In the genomic region with DNA sequence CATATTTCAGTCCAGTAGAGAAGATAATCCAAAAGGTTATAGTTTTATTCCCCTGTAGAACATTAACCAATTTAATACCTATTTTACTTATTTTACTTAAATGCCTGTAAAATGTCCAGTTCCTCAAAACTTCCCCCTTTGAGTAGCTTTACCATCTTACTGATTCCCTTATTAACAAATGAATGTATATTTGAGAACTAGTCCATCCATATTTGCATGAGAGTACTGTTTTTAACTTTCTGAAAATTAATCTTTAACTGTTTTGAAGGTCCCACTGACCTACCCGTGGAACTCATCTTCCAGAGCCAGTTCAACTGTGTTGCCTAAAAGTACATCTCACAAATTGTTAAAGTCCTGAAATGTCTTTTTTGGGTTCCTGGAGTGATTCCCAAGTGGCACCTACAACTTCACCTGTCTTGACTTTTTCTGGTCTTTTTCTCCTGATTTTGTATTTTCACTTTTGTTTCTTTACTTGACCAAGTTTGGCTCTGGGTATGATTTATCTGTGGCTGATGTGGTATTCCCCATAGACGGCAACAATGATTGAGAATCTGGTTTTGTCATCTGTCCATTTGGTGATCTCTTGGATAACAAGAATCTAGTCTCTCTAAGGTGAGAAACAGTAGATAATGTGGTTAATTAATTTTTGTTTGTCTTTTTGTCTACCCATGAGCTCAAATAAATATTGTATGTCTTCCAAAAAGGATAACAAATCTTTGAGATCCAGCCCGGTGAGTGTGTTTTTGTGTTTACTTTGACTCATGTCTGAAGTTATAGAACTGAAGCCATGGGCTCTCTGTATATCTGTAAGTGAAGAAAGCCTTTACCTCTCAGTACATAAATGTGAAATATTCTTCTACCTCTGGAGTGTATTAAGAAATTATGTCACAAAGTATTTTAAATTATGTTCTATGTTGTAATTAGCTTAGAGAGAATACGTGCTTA, we compare ENCODE assay signal across 11 cellular contexts.
A peak's percentile ranks its signal among the peaks of the same experiment; 100 is the strongest.
DNase-seq lines count a peak whose midpoint lies in the region; ATAC-seq and TF ChIP-seq lines count a peak whose summit lies in the region.
"Had no signal": no experiment of that assay in that cellular context is flagged by ENCODE, and none has a peak within 500 bp of the region (broad histone marks: within the 10 kb centered on the region; RNA-seq: fewer than 3 reads in every experiment).

No MANE protein-coding gene starts in this region.

- H3K9me2 ChIP-seq in PC-3 (replicated peaks; ENCODE audit: low read length) = no peaks in the 10 kb centered on the region

- TF ChIP-seq POLR2A in GM19193 (IDR thresholded peaks at IDR 0.05; ENCODE audit: extremely low read depth, insufficient read depth, insufficient read length) (peak; percentile 55), breast epithelium (IDR thresholded peaks at IDR 0.05) (no peak)

- BruUV-seq in PC-3 (replicated peaks; lab: Mats Ljungman, UMichigan) = no TSS peak

- H3K4me2 ChIP-seq in PC-3 (ENCODE audit: low read length) = peak overlapping the region; percentile 38

- no peaks in the 10 kb centered on the region for H3K79me2 ChIP-seq in PC-3 (ENCODE audit: low read length)

- H4K20me1 ChIP-seq in PC-3 (ENCODE audit: low read length) = no peaks in the 10 kb centered on the region

- POLR2A ChIA-PET in PC-3 (lab: Charles Lee; ENCODE audit: unreplicated experiment) = interaction anchor here (0.6 to 0.7 kb wide), 3 partner anchors 11 to 109 kb away, joined by 3 to 5 read pairs (median 3); no protein-coding TSS in a partner anchor

- no peaks in the 10 kb centered on the region for H3F3A ChIP-seq in PC-3 (ENCODE audit: low read length, unreplicated experiment)

- peak; percentile 16 for DNase-seq in DMS53 treated with DMSO at 0.1 percent for 48 hours (lab: John Stamatoyannopoulos, UW; ENCODE audit: unreplicated experiment)
- DNase-seq in PC-3 = peak; percentile 91
- no peak for DNase-seq in SW480 (ENCODE audit: low spot score)
- no peak for DNase-seq in breast epithelium (ENCODE audit: low spot score in 2 of 2)
- DNase-seq in SJCRH30 = no peak
- no peak for DNase-seq in midbrain (lab: John Stamatoyannopoulos, UW)
- DNase-seq: Caco-2, heart left ventricle, SW 1271 had no signal

- CTCF ChIA-PET in PC-3 (lab: Charles Lee) = interaction anchor here (0.6 kb wide), 1 partner anchor 54 kb away, joined by 4 read pairs; no protein-coding TSS in a partner anchor

- no peak overlapping the region for H2AFZ ChIP-seq in PC-3 (ENCODE audit: low read length)

- H3K4me1 ChIP-seq in PC-3 (ENCODE audit: insufficient read depth, low read length) (peaks cover 56% of the 10 kb centered on the region), breast epithelium (no peaks in the 10 kb centered on the region), SJCRH30 (peaks cover 11% of the 10 kb centered on the region; the same call in 1 of the 2 replicates)
- H3K4me1 ChIP-seq: Caco-2 had no signal

- H3K4me3 ChIP-seq in PC-3 (ENCODE audit: low read length) = no peak overlapping the region
- no peak overlapping the region for H3K4me3 ChIP-seq in breast epithelium
- H3K4me3 ChIP-seq in SJCRH30 = no peak overlapping the region
- H3K4me3 ChIP-seq: heart left ventricle had no signal

- peak overlapping the region; percentile 5 for H3K27ac ChIP-seq in PC-3 (ENCODE audit: low read length)
- no peak overlapping the region for H3K27ac ChIP-seq in breast epithelium
- H3K27ac ChIP-seq in SJCRH30 = no peak overlapping the region

- no peaks in the 10 kb centered on the region for H3K9me3 ChIP-seq in PC-3 (ENCODE audit: low read length)
- H3K9me3 ChIP-seq in breast epithelium = no peaks in the 10 kb centered on the region
- H3K9me3 ChIP-seq in SJCRH30 (replicated peaks) = no peaks in the 10 kb centered on the region
- H3K9me3 ChIP-seq: Caco-2, heart left ventricle had no signal

- peak; percentile 72 for ATAC-seq in HG02885 (IDR thresholded peaks at IDR 0.05; ENCODE audit: poor library complexity, unreplicated experiment)
- peak; percentile 80 for ATAC-seq in PC-3
- ATAC-seq: heart left ventricle had no signal

- TF ChIP-seq CTCF in PC-3 (conservative IDR thresholded peaks at IDR 0.05; ENCODE audit: low read depth, low read length) (no peak), breast epithelium (IDR thresholded peaks at IDR 0.05) (no peak)

- no peaks in the 10 kb centered on the region for H3K27me3 ChIP-seq in PC-3 (ENCODE audit: low read length)
- H3K27me3 ChIP-seq in breast epithelium = no peaks in the 10 kb centered on the region
- H3K27me3 ChIP-seq in SJCRH30 = no peaks in the 10 kb centered on the region
- H3K27me3 ChIP-seq: heart left ventricle had no signal

- H3K36me3 ChIP-seq in PC-3 (ENCODE audit: low read depth, low read length) (no peaks in the 10 kb centered on the region), breast epithelium (no peaks in the 10 kb centered on the region), SJCRH30 (no peaks in the 10 kb centered on the region)
- H3K36me3 ChIP-seq: heart left ventricle had no signal

- intact Hi-C loops in PC-3 (cut with micrococcal nuclease) = loop anchor here (2.0 to 5.0 kb wide), 2 partner anchors 41 to 78 kb away; no protein-coding TSS in a partner anchor
- intact Hi-C loops in breast epithelium (cut with DNase I; ENCODE audit: low total_unique reads) = no loop called here

- no peak overlapping the region for H3K9ac ChIP-seq in PC-3 (ENCODE audit: low read length)

Comparison
In these comparisons a context has a peak if more than half of its experiments do, and no peak if none do; other contexts are left out.
1. DNase-seq: peak in DMS53 treated with DMSO at 0.1 percent for 48 hours (single experiment) and PC-3 (single experiment); none in SW480 (single experiment), breast epithelium (0 of 2), SJCRH30 (0 of 2) and midbrain (single experiment).